Comparison of ENCODE assay signal across 10 cellular contexts in genomic region chr12:6181583-6182278, GRCh38. TPM values are rescaled to one million over a fixed set of nuclear protein-coding genes. Genes with fewer than 3 reads are reported as not detected.
A peak's percentile ranks its signal among the peaks of the same experiment; 100 is the strongest.
DNase-seq lines count a peak whose midpoint lies in the region; TF ChIP-seq lines count a peak whose summit lies in the region.
"Had no signal": no experiment of that assay in that cellular context is flagged by ENCODE, and none has a peak within 500 bp of the region (broad histone marks: within the 10 kb centered on the region; RNA-seq: fewer than 3 reads in every experiment).

No MANE protein-coding gene starts in this region.

- WGBS in mesenchymal stem cell: 61% methylated on average over 17 of the region's 17 CpGs

- H3K14ac ChIP-seq in mesenchymal stem cell (ENCODE audit: low read length in 2 of 2): peak overlapping the region in 1 of 2 experiments; percentile 86

- H3K27ac ChIP-seq in mesenchymal stem cell (ENCODE audit: low read length, poor library complexity, severe bottlenecking) (peak overlapping the region; percentile 36), subcutaneous abdominal adipose tissue (ENCODE audit: low read depth, low read length) (peak overlapping the region; percentile 60), Karpas-422 (ENCODE audit: low read length) (no peak overlapping the region)

- H3K9me2 ChIP-seq in Karpas-422 (replicated peaks; ENCODE audit: insufficient read depth, low read length): no peaks in the 10 kb centered on the region

- no peaks in the 10 kb centered on the region for H4K20me1 ChIP-seq in Karpas-422 (ENCODE audit: insufficient read depth, low read depth, low read length)

- H2BK15ac ChIP-seq in mesenchymal stem cell (ENCODE audit: low read depth, poor library complexity, severe bottlenecking): peak overlapping the region; percentile 66

- H3K4ac ChIP-seq in mesenchymal stem cell (ENCODE audit: low read depth in 1 of 2, low read length in 2 of 2): peak overlapping the region; percentile 75 to 93

- H3K4me1 ChIP-seq in mesenchymal stem cell (ENCODE audit: control insufficient read depth, insufficient read depth, low read depth, low read length): peaks cover 45% of the 10 kb centered on the region
- H3K4me1 ChIP-seq in subcutaneous abdominal adipose tissue (ENCODE audit: control insufficient read depth in 5 of 5, insufficient read depth in 5 of 5, low read length in 5 of 5): peaks cover 28 to 63% (median 55%) of the 10 kb centered on the region in 5 donors
- H3K4me1 ChIP-seq in Karpas-422 (ENCODE audit: low read length): no peaks in the 10 kb centered on the region

- H3K27ac Mint-ChIP-seq in brain: peak overlapping the region in 3 of 5 experiments; percentile 69 to 97 (median 84)

- H3K4me3 ChIP-seq in mesenchymal stem cell (ENCODE audit: insufficient read depth in 1 of 2, low read depth in 1 of 2, low read length in 2 of 2) (no peak overlapping the region), subcutaneous abdominal adipose tissue (ENCODE audit: low read depth in 1 of 5, low read length in 5 of 5) (peak overlapping the region in 3 of 5 donors; percentile 10 to 48 (median 27)), Karpas-422 (ENCODE audit: low read length) (no peak overlapping the region)

- DNase-seq in LHCN-M2 (ENCODE audit: low read depth) (peak; percentile 23), mesenchymal stem cell (peak; percentile 50), Karpas-422 (no peak), NCI-H345 treated with DMSO at 0.1 percent for 48 hours (lab: John Stamatoyannopoulos, UW; ENCODE audit: unreplicated experiment) (no peak), NCI-H524 (lab: John Stamatoyannopoulos, UW) (no peak), globus pallidus (ENCODE audit: low spot score) (no peak)
- DNase-seq: activated effector memory CD4-positive, alpha-beta T cell treated with anti-CD3 and anti-CD28 coated beads, Interleukin-2, amount 50 U/mL, for 16 hours; stimulated activated CD8-positive, alpha-beta memory T cell treated with anti-CD3 and anti-CD28 coated beads, Interleukin-4, amount 100 ng/mL, for 48 hours had no signal

- no peaks in the 10 kb centered on the region for H3K27me3 Mint-ChIP-seq in brain

- H3K18ac ChIP-seq in mesenchymal stem cell (ENCODE audit: low read depth in 1 of 2, low read length in 2 of 2): peak overlapping the region; percentile 94 to 98

- peak overlapping the region; percentile 6 for H2AFZ ChIP-seq in mesenchymal stem cell (ENCODE audit: low read depth, low read length)
- no peak overlapping the region for H2AFZ ChIP-seq in Karpas-422 (ENCODE audit: low read length)

- TF ChIP-seq CTCF in brain (conservative IDR thresholded peaks at IDR 0.05): no peak

- no peaks in the 10 kb centered on the region for H3K9me3 ChIP-seq in mesenchymal stem cell (ENCODE audit: control insufficient read depth, low read length)
- H3K9me3 ChIP-seq in subcutaneous abdominal adipose tissue (ENCODE audit: control insufficient read depth in 5 of 5, low read length in 5 of 5): no peaks in the 10 kb centered on the region
- no peaks in the 10 kb centered on the region for H3K9me3 ChIP-seq in Karpas-422 (ENCODE audit: low read length)

- H2BK12ac ChIP-seq in mesenchymal stem cell (ENCODE audit: low read length in 2 of 2): peak overlapping the region; percentile 91 to 99

- H3K4me2 ChIP-seq in mesenchymal stem cell (ENCODE audit: low read length, poor library complexity, severe bottlenecking) (no peak overlapping the region), Karpas-422 (ENCODE audit: low read depth, low read length, poor library complexity, severe bottlenecking) (no peak overlapping the region)

- peak overlapping the region in 1 of 2 experiments; percentile 57 for H3K23ac ChIP-seq in mesenchymal stem cell (ENCODE audit: low read length in 2 of 2)

- H4K8ac ChIP-seq in mesenchymal stem cell (ENCODE audit: low read length): peak overlapping the region; percentile 86

- no peaks in the 10 kb centered on the region for H3K27me3 ChIP-seq in mesenchymal stem cell (ENCODE audit: control insufficient read depth in 1 of 2, insufficient read depth in 1 of 2, low read length in 2 of 2)
- no peaks in the 10 kb centered on the region for H3K27me3 ChIP-seq in subcutaneous abdominal adipose tissue (ENCODE audit: control insufficient read depth in 5 of 5, insufficient read depth in 4 of 5, low read length in 5 of 5)
- H3K27me3 ChIP-seq in Karpas-422 (ENCODE audit: low read length): no peaks in the 10 kb centered on the region

- H3K9ac ChIP-seq in mesenchymal stem cell (ENCODE audit: low read length) (peak overlapping the region; percentile 69), subcutaneous abdominal adipose tissue (ENCODE audit: low read length in 5 of 5) (peak overlapping the region in 2 of 5 donors; percentile 38 to 44), Karpas-422 (ENCODE audit: low read length) (no peak overlapping the region)

- peaks cover 0 to 3% (median 2%) of the 10 kb centered on the region in 5 experiments for H3K9me3 Mint-ChIP-seq in brain

- no peaks in the 10 kb centered on the region for H3K79me1 ChIP-seq in mesenchymal stem cell (replicated peaks; ENCODE audit: low read length, poor library complexity, severe bottlenecking)

- no peaks in the 10 kb centered on the region for H3K36me3 ChIP-seq in mesenchymal stem cell (ENCODE audit: control insufficient read depth in 1 of 2, insufficient read depth in 2 of 2, low read depth in 1 of 2, low read length in 2 of 2)
- H3K36me3 ChIP-seq in subcutaneous abdominal adipose tissue (ENCODE audit: control insufficient read depth in 5 of 5, insufficient read depth in 5 of 5, low read length in 5 of 5): no peaks in the 10 kb centered on the region
- H3K36me3 ChIP-seq in Karpas-422 (ENCODE audit: insufficient read depth, low read length): no peaks in the 10 kb centered on the region

- H4K91ac ChIP-seq in mesenchymal stem cell (ENCODE audit: low read length): peak overlapping the region; percentile 74

- H3K79me2 ChIP-seq in Karpas-422 (ENCODE audit: low read length): no peaks in the 10 kb centered on the region

- H2BK120ac ChIP-seq in mesenchymal stem cell (ENCODE audit: low read depth, low read length): peak overlapping the region; percentile 22

- peak overlapping the region; percentile 23 for H2AK5ac ChIP-seq in mesenchymal stem cell (ENCODE audit: low read length, severe bottlenecking)

- peak overlapping the region; percentile 5 for H2BK5ac ChIP-seq in mesenchymal stem cell (ENCODE audit: low read depth, low read length, poor library complexity, severe bottlenecking)

- H3K36me3 Mint-ChIP-seq in brain: no peaks in the 10 kb centered on the region

- peak overlapping the region in 4 of 5 experiments; percentile 23 to 58 (median 38) for H3K4me3 Mint-ChIP-seq in brain

- H3K4me1 Mint-ChIP-seq in brain: peaks cover 10% of the 10 kb centered on the region

RNA-seq across cellular contexts. Expression of gene CD9, which starts 18.5 kb away (rescaled TPM):
- total RNA-seq in LHCN-M2 (2014; rRNA removed): 38.3 and 42.4 TPM in 2 replicates
- 45.9 TPM for polyA plus RNA-seq in LHCN-M2 (2012)
- polyA plus RNA-seq in brain (ENCODE audit: insufficient read depth, low read depth, low replicate concordance): 131 TPM
- 253 TPM for polyA plus RNA-seq in mesenchymal stem cell (2013, experiment 1 of 2)
- polyA plus RNA-seq in mesenchymal stem cell (2013, experiment 2 of 2): 270 TPM
- total RNA-seq in Karpas-422 (2014; rRNA removed; shearing (Covaris generic); ENCODE audit: low replicate concordance): not detected in 2 replicates

RNA-seq across cellular contexts. Expression of gene VWF, which starts 57.3 kb away (rescaled TPM):
- total RNA-seq in LHCN-M2 (2014; rRNA removed): under 0.01 and 0.06 TPM in 2 replicates
- polyA plus RNA-seq in LHCN-M2 (2012): 0.22 TPM
- 144 TPM for polyA plus RNA-seq in brain (ENCODE audit: insufficient read depth, low read depth, low replicate concordance)
- polyA plus RNA-seq in mesenchymal stem cell (2013, experiment 1 of 2): 0.07 TPM
- polyA plus RNA-seq in mesenchymal stem cell (2013, experiment 2 of 2): 0.12 TPM
- total RNA-seq in Karpas-422 (2014; rRNA removed; shearing (Covaris generic); ENCODE audit: low replicate concordance): not detected in 2 replicates

Comparison
In these comparisons a context has a peak if more than half of its experiments do, and no peak if none do; other contexts are left out.
1. DNase-seq: peak in LHCN-M2 (single experiment) and mesenchymal stem cell (single experiment); none in Karpas-422 (single experiment), NCI-H345 treated with DMSO at 0.1 percent for 48 hours (single experiment), NCI-H524 (0 of 2) and globus pallidus (single experiment).
2. H3K4me3 ChIP-seq: peak in subcutaneous abdominal adipose tissue (3 of 5); none in mesenchymal stem cell (0 of 2) and Karpas-422 (single experiment).
3. RNA of gene CD9, which starts 18.5 kb away (total RNA-seq): 38.3 to 42.4 TPM in LHCN-M2; not detected in Karpas-422; every median in the first group is over 10 times any median in the second.